27 cellular contexts compared by ENCODE assay signal in genomic region chr17:79825580-79825921, GRCh38.
"Had no signal": no experiment of that assay in that cellular context is flagged by ENCODE, and none has a peak within 500 bp of the region (broad histone marks: within the 10 kb centered on the region; RNA-seq: fewer than 3 reads in every experiment).

No MANE protein-coding gene starts in this region.

- DNase-seq: hypothalamus; kidney; left colon; midbrain; mucosa of descending colon; naive thymus-derived CD4-positive, alpha-beta T cell; nucleus accumbens; psoas muscle; spleen; stimulated activated CD4-positive, alpha-beta T cell treated with anti-CD3 and anti-CD28 coated beads, Interleukin-4, amount 100 ng/mL, for 24 hours; stimulated activated naive CD4-positive, alpha-beta T cell; trophoblast cell; upper lobe of right lung had no signal

- H3K79me2 ChIP-seq: parathyroid adenoma had no signal

- H3K9ac ChIP-seq: parathyroid adenoma had no signal

- H3K27ac ChIP-seq: left lung, parathyroid adenoma, psoas muscle, sigmoid colon, spleen, suprapubic skin, thoracic aorta, tibial artery, upper lobe of right lung had no signal

- H2AFZ ChIP-seq: parathyroid adenoma had no signal

- H3K27me3 ChIP-seq: left lung, suprapubic skin, upper lobe of right lung had no signal

- H3K27ac Mint-ChIP-seq: immature natural killer cell; natural killer cell treated with Interleukin-12 subunit alpha and Interleukin-12 subunit beta and Interleukin-15 and Interleukin-18, amount 100 ng/mL, for 72 hours; stimulated activated effector memory CD8-positive, alpha-beta T cell treated with anti-CD3 and anti-CD28 coated beads, Interleukin-12 subunit alpha, Interleukin-12 subunit beta, amount 100 ng/mL, for 72 hours; stimulated activated naive CD8-positive, alpha-beta T cell treated with anti-CD3 and anti-CD28 coated beads, Interleukin-15, Interleukin-2, amounts not matched to agents 100 ng/mL and 50 ng/mL, for 24 hours had no signal

- ATAC-seq: left colon; psoas muscle; stimulated activated effector memory CD8-positive, alpha-beta T cell treated with anti-CD3 and anti-CD28 coated beads, Interleukin-12 subunit alpha, Interleukin-12 subunit beta, amount 100 ng/mL, for 72 hours had no signal

- H3K9me3 Mint-ChIP-seq: immature natural killer cell; natural killer cell treated with Interleukin-12 subunit alpha and Interleukin-12 subunit beta and Interleukin-15 and Interleukin-18, amount 100 ng/mL, for 72 hours; stimulated activated effector memory CD8-positive, alpha-beta T cell treated with anti-CD3 and anti-CD28 coated beads, Interleukin-12 subunit alpha, Interleukin-12 subunit beta, amount 100 ng/mL, for 72 hours; stimulated activated naive CD8-positive, alpha-beta T cell treated with anti-CD3 and anti-CD28 coated beads, Interleukin-15, Interleukin-2, amounts not matched to agents 100 ng/mL and 50 ng/mL, for 24 hours had no signal

- H3K36me3 Mint-ChIP-seq: stimulated activated effector memory CD8-positive, alpha-beta T cell treated with anti-CD3 and anti-CD28 coated beads, Interleukin-12 subunit alpha, Interleukin-12 subunit beta, amount 100 ng/mL, for 72 hours had no signal

- FAIRE-seq: islet of Langerhans, kidney, small intestine, urothelium cell line had no signal

- H3K4me3 Mint-ChIP-seq: immature natural killer cell; natural killer cell treated with Interleukin-12 subunit alpha and Interleukin-12 subunit beta and Interleukin-15 and Interleukin-18, amount 100 ng/mL, for 72 hours; stimulated activated effector memory CD8-positive, alpha-beta T cell treated with anti-CD3 and anti-CD28 coated beads, Interleukin-12 subunit alpha, Interleukin-12 subunit beta, amount 100 ng/mL, for 72 hours; stimulated activated naive CD8-positive, alpha-beta T cell treated with anti-CD3 and anti-CD28 coated beads, Interleukin-15, Interleukin-2, amounts not matched to agents 100 ng/mL and 50 ng/mL, for 24 hours had no signal

- H3K4me3 ChIP-seq: left lung, lung, mucosa of descending colon, psoas muscle, sigmoid colon, spleen, suprapubic skin, thoracic aorta, tibial artery, upper lobe of right lung had no signal

- H3K36me3 ChIP-seq: left lung, sigmoid colon, spleen, suprapubic skin, thoracic aorta, tibial artery, upper lobe of right lung had no signal

- H3K4me1 ChIP-seq: psoas muscle, tibial artery, upper lobe of right lung had no signal

- H3K9me3 ChIP-seq: left lung, mucosa of descending colon, psoas muscle, sigmoid colon, spleen, suprapubic skin, thoracic aorta, tibial artery, upper lobe of right lung had no signal
